In the genomic region with DNA sequence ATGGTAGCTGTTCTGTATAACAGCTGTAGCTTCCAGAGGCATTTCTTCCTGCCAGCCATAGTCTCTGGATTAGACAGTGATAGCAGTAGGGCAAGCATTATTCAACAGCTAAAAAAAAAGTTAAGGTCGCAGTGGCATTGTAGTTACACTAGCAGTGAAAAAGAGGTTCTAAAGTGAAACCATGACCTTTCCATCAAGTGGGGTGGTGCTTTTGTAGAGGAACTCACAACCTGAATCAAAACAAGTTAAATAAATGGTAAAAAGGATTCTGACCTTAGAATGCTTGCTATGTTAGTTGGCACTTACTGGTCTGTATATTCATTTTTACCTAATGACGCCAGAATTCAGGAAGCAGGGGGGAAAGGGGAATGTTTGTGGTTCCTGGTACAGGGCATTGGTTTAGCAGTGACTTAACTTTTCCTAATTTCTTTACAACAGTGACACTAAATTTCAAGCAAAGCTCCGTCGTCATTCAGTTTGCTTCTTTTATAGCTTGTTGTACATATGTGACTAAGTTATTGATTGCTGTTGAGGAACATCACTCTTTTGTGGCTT, we compare ENCODE assay signal across 12 cellular contexts. TPM values are rescaled to one million over a fixed set of nuclear protein-coding genes. Genes with fewer than 3 reads are reported as not detected.
DNase-seq lines count a peak whose midpoint lies in the region; ATAC-seq and TF ChIP-seq lines count a peak whose summit lies in the region.
"Had no signal": no experiment of that assay in that cellular context is flagged by ENCODE, and none has a peak within 500 bp of the region (broad histone marks: within the 10 kb centered on the region; RNA-seq: fewer than 3 reads in every experiment).

No MANE protein-coding gene starts in this region.

- H3K36me3 Mint-ChIP-seq in nephron progenitor cell (ENCODE audit: low read depth) = peaks cover 37% of the 10 kb centered on the region

- no peak for TF ChIP-seq CTCF in BE2C (IDR thresholded peaks at IDR 0.05; ENCODE audit: low read depth, low read length)
- TF ChIP-seq CTCF in nephron progenitor cell (IDR thresholded peaks at IDR 0.05) = no peak

- H3K27ac Mint-ChIP-seq in nephron progenitor cell = no peak overlapping the region

- H3K27me3 Mint-ChIP-seq in nephron progenitor cell (ENCODE audit: low read depth, poor library complexity) = peaks cover 3% of the 10 kb centered on the region

- H3K4me3 ChIP-seq in BE2C (ENCODE audit: low read depth, low read length) = no peak overlapping the region

- ATAC-seq in GM21526 (IDR thresholded peaks at IDR 0.05; ENCODE audit: low FRiP score, unreplicated experiment) = no peak
- no peak for ATAC-seq in HG02938 (IDR thresholded peaks at IDR 0.05; ENCODE audit: unreplicated experiment)

- no peaks in the 10 kb centered on the region for H3K27me3 ChIP-seq in BE2C

- H3K9me3 ChIP-seq in BE2C = no peaks in the 10 kb centered on the region

- H3K36me3 ChIP-seq in BE2C = no peaks in the 10 kb centered on the region

- peaks cover 26% of the 10 kb centered on the region for H3K9me3 Mint-ChIP-seq in nephron progenitor cell

- peaks cover 6% of the 10 kb centered on the region for H3K4me1 Mint-ChIP-seq in nephron progenitor cell

- no peak overlapping the region for H3K4me3 Mint-ChIP-seq in nephron progenitor cell

- H3K4me1 ChIP-seq in BE2C = no peaks in the 10 kb centered on the region

- peak; percentile 88 for DNase-seq in ELR (ENCODE audit: low read depth)
- DNase-seq in RPMI7951 (ENCODE audit: low read depth) = peak; percentile 12
- DNase-seq in fibroblast of gingiva (ENCODE audit: low read depth) = peak; percentile 37
- peak; percentile 46 for DNase-seq in pulmonary artery endothelial cell (ENCODE audit: low read depth, low spot score)
- no peak for DNase-seq in BE2C
- DNase-seq in nephron progenitor cell = no peak
- DNase-seq: activated effector memory CD4-positive, alpha-beta T cell treated with anti-CD3 and anti-CD28 coated beads, Interleukin-2, amount 50 U/mL, for 16 hours; NCI-H1930; stimulated activated CD8-positive, alpha-beta memory T cell treated with anti-CD3 and anti-CD28 coated beads, Interleukin-4, amount 100 ng/mL, for 48 hours had no signal

RNA-seq across cellular contexts. Expression of a gene that starts 55.0 kb away (rescaled TPM):
- 23.9 and 31.0 TPM in 2 replicates for total RNA-seq in RPMI7951 (2014; rRNA removed; shearing (Covaris generic))
- total RNA-seq in pulmonary artery endothelial cell = 18.1 and 24.7 TPM in 2 replicates
- 66.7 TPM for polyA plus RNA-seq in BE2C (2012; ENCODE audit: insufficient read depth, insufficient read length, low read depth)

RNA-seq across cellular contexts. Expression of a gene that starts 59.1 kb away (rescaled TPM):
- total RNA-seq in RPMI7951 (2014; rRNA removed; shearing (Covaris generic)) = not detected in 2 replicates
- 0.07 TPM in 1 of 2 replicates, not detected in the other for total RNA-seq in pulmonary artery endothelial cell
- not detected for polyA plus RNA-seq in BE2C (2012; ENCODE audit: insufficient read depth, insufficient read length, low read depth)
- total RNA-seq: glomerular endothelial cell had no signal

Comparison
In these comparisons a context has a peak if more than half of its experiments do, and no peak if none do; other contexts are left out.
1. DNase-seq: peak in ELR (single experiment), RPMI7951 (single experiment), fibroblast of gingiva (single experiment) and pulmonary artery endothelial cell (single experiment); none in BE2C (single experiment) and nephron progenitor cell (single experiment).